ENCODE assay signal across 1 cellular context in the genomic region with DNA sequence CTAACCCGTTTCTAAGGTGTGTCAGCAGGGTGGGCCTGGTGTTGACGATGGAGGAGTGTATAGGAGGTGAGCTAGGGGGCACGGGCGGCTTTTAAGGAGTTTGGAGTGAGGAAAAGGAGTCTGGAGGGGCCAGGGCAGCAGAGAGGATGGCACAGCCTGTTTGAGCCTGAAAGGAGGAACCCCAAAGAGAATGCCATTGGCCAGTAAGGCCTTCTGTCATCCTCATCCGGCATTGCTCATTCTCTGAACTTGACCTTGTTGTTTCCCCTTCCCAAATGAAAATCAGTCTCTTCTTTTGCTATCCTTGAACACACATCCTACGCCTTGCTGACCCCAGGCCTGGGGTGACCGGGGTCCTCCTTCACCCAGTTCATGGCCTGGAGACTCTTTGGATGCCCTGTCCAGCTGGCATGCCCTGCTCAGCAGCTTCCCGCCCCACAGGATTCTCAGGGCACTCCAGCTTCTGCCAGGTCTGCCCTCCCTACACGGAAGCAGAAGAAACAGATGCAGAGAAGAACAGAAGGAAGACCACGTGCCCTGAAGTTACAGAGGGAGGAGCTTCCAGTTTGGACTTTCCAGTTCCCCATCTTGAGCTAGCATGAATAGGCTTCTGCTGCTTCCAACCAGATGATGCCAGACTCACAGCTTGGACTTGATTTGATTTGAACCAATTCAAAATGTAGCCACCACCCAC.
A peak's percentile ranks its signal among the peaks of the same experiment; 100 is the strongest.
TF ChIP-seq lines count a peak whose summit lies in the region.

No MANE protein-coding gene starts in this region.

TF ChIP-seq in K562, 482 proteins besides CTCF, POLR2A, EP300 and RAD21 (continued from another document):
- TF ChIP-seq GABPA (tag; conservative IDR thresholded peaks at IDR 0.05; ENCODE audit: low read depth) (no peak), POLR2B (IDR thresholded peaks at IDR 0.05; ENCODE audit: low read depth, partially characterized antibody) (no peak), USF2 (CRISPR knock-in tag; IDR thresholded peaks at IDR 0.05) (0 out of 2 replicates have a peak, but pooled peaks have one; percentile 24), ARID3B (CRISPR knock-in tag; IDR thresholded peaks at IDR 0.05; ENCODE audit: borderline replicate concordance) (no peak), MBD2 (IDR thresholded peaks at IDR 0.05; ENCODE audit: borderline replicate concordance, low read depth) (no peak), L3MBTL2 (IDR thresholded peaks at IDR 0.05) (peak; percentile 37; the same call in 1 of the 2 replicates), PYGO2 (tag; IDR thresholded peaks at IDR 0.05) (no peak)
